In the genomic region with DNA sequence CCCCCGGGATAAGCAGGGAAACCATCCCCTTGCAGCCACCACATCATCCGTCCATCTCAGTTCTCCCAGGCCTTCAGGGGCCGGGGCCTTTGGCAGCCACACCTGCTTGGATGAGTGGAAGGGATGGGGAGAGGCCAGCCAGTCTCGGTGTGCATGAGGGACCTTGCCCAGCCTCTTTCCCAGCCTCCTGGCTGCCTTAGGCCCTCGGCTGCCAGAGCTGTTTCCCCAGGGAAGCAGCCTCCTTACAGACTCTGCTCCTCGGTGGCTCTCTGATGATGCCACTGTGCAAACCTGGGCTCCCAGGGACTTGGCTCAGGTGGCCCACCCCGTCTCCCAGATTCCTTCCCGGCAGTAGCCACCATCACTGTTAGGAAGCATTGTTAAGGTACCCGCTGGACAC, we compare ENCODE assay signal across 26 cellular contexts. TPM values are rescaled to one million over a fixed set of nuclear protein-coding genes. Genes with fewer than 3 reads are reported as not detected.
A peak's percentile ranks its signal among the peaks of the same experiment; 100 is the strongest.
DNase-seq lines count a peak whose midpoint lies in the region; ATAC-seq, FAIRE-seq and TF ChIP-seq lines count a peak whose summit lies in the region.
"Had no signal": no experiment of that assay in that cellular context is flagged by ENCODE, and none has a peak within 500 bp of the region (broad histone marks: within the 10 kb centered on the region; RNA-seq: fewer than 3 reads in every experiment).

No MANE protein-coding gene starts in this region.

- intact Hi-C loops in spleen (cut with DNase I; ENCODE audit: low total_unique reads), result no loop called here

- no peaks in the 10 kb centered on the region for H3K23me2 ChIP-seq in H1 (ENCODE audit: low read depth, low read length)

- H3K4me1 ChIP-seq in H1 (replicated peaks in 1 of 4; ENCODE audit: control insufficient read depth in 3 of 4, insufficient read depth in 4 of 4, low read length in 3 of 4) (peaks cover 0 to 9% (median 7%) of the 10 kb centered on the region in 4 experiments; a peak in 6 of 7 replicates), spleen (no peaks in the 10 kb centered on the region)
- H3K4me1 ChIP-seq: BLaER1, Caco-2 had no signal

- no peak overlapping the region for H4K91ac ChIP-seq in H1 (replicated peaks; ENCODE audit: insufficient read length, low read length)

- H3K9me3 Mint-ChIP-seq in chondrocyte (ENCODE audit: low read depth), result no peaks in the 10 kb centered on the region
- H3K9me3 Mint-ChIP-seq: CD4-positive, alpha-beta memory T cell; CD4-positive, CD25-positive, alpha-beta regulatory T cell; CD8-positive, alpha-beta memory T cell had no signal

- H2BK15ac ChIP-seq in H1 (ENCODE audit: low read length), result peak overlapping the region; percentile 8; the same call in 1 of the 2 replicates

- H3K9ac ChIP-seq in H1 (replicated peaks in 1 of 4; ENCODE audit: extremely low read depth in 1 of 4, low read depth in 3 of 4, low read length in 3 of 4), result no peak overlapping the region
- H3K9ac ChIP-seq: BLaER1 had no signal

- no peak overlapping the region for H2BK5ac ChIP-seq in H1 (ENCODE audit: low read depth, low read length)

- H2BK20ac ChIP-seq in H1 (ENCODE audit: low read length), result 0 out of 2 replicates have a peak overlapping the region, but pooled peaks have one; percentile 57

- H4K8ac ChIP-seq in H1 (ENCODE audit: extremely low read depth, insufficient read depth, low read length), result no peak overlapping the region; the same call in 1 of the 2 replicates

- no peak overlapping the region for H3K4ac ChIP-seq in H1 (replicated peaks; ENCODE audit: insufficient read length, low read depth, low read length)

- no peak overlapping the region for H2AFZ ChIP-seq in H1 (ENCODE audit: low read length)

- peaks cover 20% of the 10 kb centered on the region for H3K27me3 Mint-ChIP-seq in chondrocyte (ENCODE audit: low read depth)

- no peak for FAIRE-seq in H1 (lab: Jason Lieb, UNC)
- FAIRE-seq: A204.1, D721Med, G401.6, GM12891, GM19239 had no signal

- H3K79me2 ChIP-seq in H1 (ENCODE audit: control insufficient read depth in 1 of 2, insufficient read depth in 2 of 2, low read length in 2 of 2), result no peaks in the 10 kb centered on the region

- TF ChIP-seq CTCF in chondrocyte (IDR thresholded peaks at IDR 0.05), result no peak
- TF ChIP-seq CTCF in H1 (IDR thresholded peaks at IDR 0.05; ENCODE audit: control extremely low read depth in 1 of 3, insufficient read depth in 1 of 3, low read depth in 1 of 3, low read length in 3 of 3), result no peak
- no peak for TF ChIP-seq CTCF in spleen (IDR thresholded peaks at IDR 0.05 in 8 of 11, conservative IDR thresholded peaks at IDR 0.05 in 3 of 11)

- H3K27me3 ChIP-seq in H1 (replicated peaks in 1 of 4; ENCODE audit: control insufficient read depth in 3 of 4, extremely low read depth in 1 of 4, insufficient read depth in 3 of 4, low read length in 3 of 4) (peaks cover 0 to 5% (median 4%) of the 10 kb centered on the region in 4 experiments; a peak in 3 of 7 replicates), spleen (replicated peaks in 1 of 7) (peaks cover 0 to 28% (median 0%) of the 10 kb centered on the region in 7 donors)
- H3K27me3 ChIP-seq: BE2C had no signal

- H3K36me3 Mint-ChIP-seq in chondrocyte (ENCODE audit: low read depth), result peaks cover 5% of the 10 kb centered on the region
- H3K36me3 Mint-ChIP-seq: CD14-positive monocyte; CD4-positive, alpha-beta memory T cell; CD4-positive, CD25-positive, alpha-beta regulatory T cell; CD8-positive, alpha-beta memory T cell had no signal

- H3K27ac ChIP-seq in H1 (ENCODE audit: low read depth, low read length), result no peak overlapping the region
- H3K27ac ChIP-seq in spleen, result no peak overlapping the region
- H3K27ac ChIP-seq: BLaER1 had no signal

- H3K9me3 ChIP-seq in H1 (ENCODE audit: insufficient read depth in 2 of 2, low read depth in 1 of 2, low read length in 1 of 2), result no peaks in the 10 kb centered on the region
- no peaks in the 10 kb centered on the region for H3K9me3 ChIP-seq in spleen
- H3K9me3 ChIP-seq: BE2C, BLaER1, Caco-2 had no signal

- H3K18ac ChIP-seq in H1 (ENCODE audit: extremely low read depth, low read length), result no peak overlapping the region

- H2BK12ac ChIP-seq in H1 (ENCODE audit: low read depth, low read length), result no peak overlapping the region

- TF ChIP-seq POLR2A in H1 (IDR thresholded peaks at IDR 0.05; ENCODE audit: control extremely low read depth in 1 of 2, low read depth in 2 of 2, low read length in 2 of 2) (no peak), spleen (IDR thresholded peaks at IDR 0.05) (no peak)

- no peak overlapping the region for H2BK120ac ChIP-seq in H1 (replicated peaks; ENCODE audit: low read depth, low read length)

- H3K27ac Mint-ChIP-seq in chondrocyte (ENCODE audit: unreplicated experiment), result no peak overlapping the region
- H3K27ac Mint-ChIP-seq: CD4-positive, alpha-beta memory T cell; CD4-positive, CD25-positive, alpha-beta regulatory T cell had no signal

- no peak for TF ChIP-seq EP300 in H1 (IDR thresholded peaks at IDR 0.05; ENCODE audit: borderline replicate concordance in 1 of 2, low read depth in 2 of 2, low read length in 2 of 2)

- no peak overlapping the region for H3K4me2 ChIP-seq in H1 (ENCODE audit: insufficient read depth in 1 of 2, low read depth in 2 of 2, low read length in 2 of 2)
- H3K4me2 ChIP-seq: BLaER1 had no signal

- DNase-seq in chondrocyte (ENCODE audit: low spot score) (peak; percentile 53), H1 (ENCODE audit: low read depth in 1 of 2, low spot score in 2 of 2) (no peak), spleen (peak; percentile 50), NCI-H82 (lab: John Stamatoyannopoulos, UW) (no peak), COR-L47 (lab: John Stamatoyannopoulos, UW) (no peak)
- DNase-seq: 8988T; ACHN; BE2C; C1 segment of cervical spinal cord; Caco-2; Calu3; CD4-positive, alpha-beta memory T cell; CD4-positive, CD25-positive, alpha-beta regulatory T cell; CD8-positive, alpha-beta memory T cell; DMS79 treated with DMSO at 0.1 percent for 48 hours; GF-D8 had no signal

- no peak overlapping the region for H2AK5ac ChIP-seq in H1 (ENCODE audit: low read depth, low read length)

- H3K79me1 ChIP-seq in H1 (ENCODE audit: low read depth, low read length), result no peaks in the 10 kb centered on the region

- CTCF ChIA-PET in H1 (lab: Charles Lee; ENCODE audit: partially characterized antibody), result interaction anchor here (0.8 to 8.8 kb wide), 6 partner anchors 9 to 164 kb away, joined by 3 to 89 read pairs (median 4); no protein-coding TSS in a partner anchor

- no peak overlapping the region for H3K14ac ChIP-seq in H1 (ENCODE audit: insufficient read length)

- no peak overlapping the region for H4K5ac ChIP-seq in H1 (ENCODE audit: insufficient read length, low read depth, low read length)

- no peak overlapping the region for H3K23ac ChIP-seq in H1 (ENCODE audit: insufficient read length)

- no peak overlapping the region for H3K56ac ChIP-seq in H1 (replicated peaks; ENCODE audit: insufficient read length, low read depth, low read length)

- WGBS in H1 (ENCODE audit: extremely low coverage in 1 of 2, insufficient coverage in 1 of 2, insufficient read length in 1 of 2, insufficient replicate concordance in 2 of 2, low coverage in 1 of 2, low lambda C conversion rate in 2 of 2, missing lambda C conversion rate in 1 of 2), 2 experiments, result 92% methylated on average over 9 of the region's 9 CpGs; no CpG with 5 or more reads in 1 of the 2 experiments
- 77 to 88% (median 84%) methylated on average over 7 to 9 of the region's 9 CpGs for WGBS in spleen, 5 donors

- no peak overlapping the region for H3K4me3 Mint-ChIP-seq in chondrocyte (ENCODE audit: unreplicated experiment)
- H3K4me3 Mint-ChIP-seq: CD14-positive monocyte; CD4-positive, alpha-beta memory T cell; CD4-positive, CD25-positive, alpha-beta regulatory T cell; CD8-positive, alpha-beta memory T cell had no signal

- no peaks in the 10 kb centered on the region for H3K4me1 Mint-ChIP-seq in chondrocyte (ENCODE audit: low read depth)
- H3K4me1 Mint-ChIP-seq: CD14-positive monocyte; CD4-positive, alpha-beta memory T cell; CD4-positive, CD25-positive, alpha-beta regulatory T cell; CD8-positive, alpha-beta memory T cell had no signal

- H3K36me3 ChIP-seq in H1 (ENCODE audit: control insufficient read depth in 2 of 4, insufficient read depth in 4 of 4, low read length in 3 of 4) (no peaks in the 10 kb centered on the region), spleen (no peaks in the 10 kb centered on the region)
- H3K36me3 ChIP-seq: BE2C, BLaER1 had no signal

- H3K4me3 ChIP-seq in H1 (ENCODE audit: extremely low read depth in 1 of 4, insufficient read depth in 2 of 4, low read depth in 3 of 4, low read length in 4 of 4), result no peak overlapping the region
- no peak overlapping the region for H3K4me3 ChIP-seq in spleen
- H3K4me3 ChIP-seq: BLaER1 had no signal

- no peak for TF ChIP-seq RAD21 in H1 (IDR thresholded peaks at IDR 0.05 in 1 of 2, conservative IDR thresholded peaks at IDR 0.05 in 1 of 2; ENCODE audit: low read depth in 2 of 2, low read length in 2 of 2)

- POLR2A ChIA-PET in H1 (lab: Charles Lee; ENCODE audit: partially characterized antibody), result interaction anchor here (4.1 kb wide), 1 partner anchor 11 kb away, joined by 19 read pairs; no protein-coding TSS in a partner anchor

- ATAC-seq in HG02610 (IDR thresholded peaks at IDR 0.05; ENCODE audit: unreplicated experiment), result no peak

- no peaks in the 10 kb centered on the region for H4K20me1 ChIP-seq in H1 (replicated peaks in 1 of 2; ENCODE audit: control insufficient read depth in 1 of 2, insufficient read depth in 2 of 2, low read length in 2 of 2)
- H4K20me1 ChIP-seq: BLaER1 had no signal

RNA-seq across cellular contexts. Expression of gene FGF8, which starts 14.7 kb away (rescaled TPM):
- total RNA-seq in chondrocyte, result not detected in 3 replicates
- total RNA-seq in H1 (2021; fragmentation: NEBNext Ultra II Directional; extraction: Animal tissue kit (Norgen Biotek cat#: 25700)), result 3.9 and 4.1 TPM in 2 replicates
- 1.1 and 1.7 TPM in 2 replicates for polyA plus RNA-seq in H1 (2011; rRNA removed)
- polyA plus RNA-seq in H1 (2011; cell fraction: cytosol; rRNA removed), result 1.5 TPM
- 2.1 TPM for polyA plus RNA-seq in H1 (2011; cell fraction: nucleus; rRNA removed)
- 1.0 to 2.0 TPM (median 1.2 TPM) in 4 replicates for polyA plus RNA-seq in H1 (2012, experiment 1 of 2)
- 0.62 TPM for polyA plus RNA-seq in H1 (2012, experiment 2 of 2)
- polyA plus RNA-seq in H1 (2013, experiment 1 of 2), result 2.9 TPM
- polyA plus RNA-seq in H1 (2013, experiment 2 of 2), result 3.8 TPM
- 0.98 and 1.4 TPM in 2 replicates for polyA minus RNA-seq in H1 (2011; rRNA and poly(A)+ RNA removed)
- polyA minus RNA-seq in H1 (2011; cell fraction: cytosol; rRNA and poly(A)+ RNA removed), result not detected
- polyA minus RNA-seq in H1 (2011; cell fraction: nucleus; rRNA and poly(A)+ RNA removed), result 1.4 TPM
- total RNA-seq in spleen, result not detected
- under 1 TPM in 2 of 3 donors, not detected in 1; 0.11 TPM for polyA plus RNA-seq in spleen
- total RNA-seq: A673; Calu3; CD4-positive, alpha-beta memory T cell; CD4-positive, CD25-positive, alpha-beta regulatory T cell; CD8-positive, alpha-beta memory T cell had no signal
- polyA plus RNA-seq: AG04450; CD14-positive monocyte; CD4-positive, alpha-beta memory T cell; CD4-positive, CD25-positive, alpha-beta regulatory T cell; CD8-positive, alpha-beta memory T cell had no signal

RNA-seq across cellular contexts. Expression of gene NPM3, which starts 22.0 kb away (rescaled TPM):
- total RNA-seq in chondrocyte (34.0 to 49.0 TPM (median 36.5 TPM) in 3 replicates), spleen (10 to 100 TPM; 16.8 to 46.9 (median 24.6) TPM)
- 175 and 177 TPM in 2 replicates for total RNA-seq in H1 (2021; fragmentation: NEBNext Ultra II Directional; extraction: Animal tissue kit (Norgen Biotek cat#: 25700))
- polyA plus RNA-seq in H1 (2011; rRNA removed) (127 and 218 TPM in 2 replicates), spleen (10 to 100 TPM; 33.5 to 54.6 (median 44.2) TPM)
- 212 TPM for polyA plus RNA-seq in H1 (2011; cell fraction: cytosol; rRNA removed)
- polyA plus RNA-seq in H1 (2011; cell fraction: nucleus; rRNA removed), result 161 TPM
- 128 to 179 TPM (median 167 TPM) in 4 replicates for polyA plus RNA-seq in H1 (2012, experiment 1 of 2)
- 207 TPM for polyA plus RNA-seq in H1 (2012, experiment 2 of 2)
- 148 TPM for polyA plus RNA-seq in H1 (2013, experiment 1 of 2)
- 152 TPM for polyA plus RNA-seq in H1 (2013, experiment 2 of 2)
- polyA minus RNA-seq in H1 (2011; rRNA and poly(A)+ RNA removed), result 65.5 and 89.5 TPM in 2 replicates
- polyA minus RNA-seq in H1 (2011; cell fraction: cytosol; rRNA and poly(A)+ RNA removed), result 40.7 TPM
- polyA minus RNA-seq in H1 (2011; cell fraction: nucleus; rRNA and poly(A)+ RNA removed), result 29.7 TPM

RNA-seq across cellular contexts. Expression of gene OGA, which starts 57.0 kb away (rescaled TPM):
- 75.5 to 79.2 TPM (median 75.5 TPM) in 3 replicates for total RNA-seq in chondrocyte
- total RNA-seq in H1 (2021; fragmentation: NEBNext Ultra II Directional; extraction: Animal tissue kit (Norgen Biotek cat#: 25700)), result 104 and 107 TPM in 2 replicates
- polyA plus RNA-seq in H1 (2011; rRNA removed), result 18.5 and 31.2 TPM in 2 replicates
- 52.9 TPM for polyA plus RNA-seq in H1 (2011; cell fraction: cytosol; rRNA removed)
- polyA plus RNA-seq in H1 (2011; cell fraction: nucleus; rRNA removed), result 24.2 TPM
- 61.6 to 114 TPM (median 70.9 TPM) in 4 replicates for polyA plus RNA-seq in H1 (2012, experiment 1 of 2)
- 5.0 TPM for polyA plus RNA-seq in H1 (2012, experiment 2 of 2)
- 47.3 TPM for polyA plus RNA-seq in H1 (2013, experiment 1 of 2)
- 43.2 TPM for polyA plus RNA-seq in H1 (2013, experiment 2 of 2)
- polyA minus RNA-seq in H1 (2011; rRNA and poly(A)+ RNA removed), result 74.1 and 83.4 TPM in 2 replicates
- 56.7 TPM for polyA minus RNA-seq in H1 (2011; cell fraction: cytosol; rRNA and poly(A)+ RNA removed)
- polyA minus RNA-seq in H1 (2011; cell fraction: nucleus; rRNA and poly(A)+ RNA removed), result 59.1 TPM
- 100 to 1,000 TPM; 143 to 234 (median 172) TPM for total RNA-seq in spleen
- polyA plus RNA-seq in spleen, result 10 to 100 TPM; 65.7 to 87.0 (median 68.3) TPM

Comparison
In these comparisons a context has a peak if more than half of its experiments do, and no peak if none do; other contexts are left out.
1. DNase-seq: peak in chondrocyte (single experiment) and spleen (single experiment); none in H1 (0 of 2), NCI-H82 (single experiment) and COR-L47 (single experiment).